ENCODE assay signal across 24 cellular contexts in genomic region chr1:165117482-165117881, GRCh38.
DNase-seq lines count a peak whose midpoint lies in the region; ATAC-seq and TF ChIP-seq lines count a peak whose summit lies in the region.
"Had no signal": no experiment of that assay in that cellular context is flagged by ENCODE, and none has a peak within 500 bp of the region (broad histone marks: within the 10 kb centered on the region; RNA-seq: fewer than 3 reads in every experiment).

No MANE protein-coding gene starts in this region.

- H3K36me3 ChIP-seq in hepatocyte (replicated peaks; ENCODE audit: insufficient read depth, low read depth) (no peaks in the 10 kb centered on the region), prostate gland (no peaks in the 10 kb centered on the region)
- H3K36me3 ChIP-seq: HAP-1, heart left ventricle, neutrophil, right lobe of liver, tibial nerve had no signal

- WGBS in hepatocyte (ENCODE audit: low lambda C conversion rate, missing lambda C conversion rate) = 10% methylated on average over 33 of the region's 33 CpGs
- WGBS in prostate gland = 12% methylated on average over 31 of the region's 33 CpGs

- no peak for ATAC-seq in GM18870 (IDR thresholded peaks at IDR 0.05; ENCODE audit: unreplicated experiment)
- no peak for ATAC-seq in stimulated activated memory B cell treated with anti-CD40 and anti-IgM and Interleukin-4, amounts not matched to agents 10 μg/mL and 1 μg/mL and 100 μg/mL, for 72 hours
- ATAC-seq: activated T-cell treated with anti-CD3 and anti-CD28 coated beads, Interleukin-2, amount 50 U/mL, for 72 hours; CD8-positive, alpha-beta T cell; right lobe of liver had no signal

- DNase-seq in ELF-1 (ENCODE audit: low read depth, low spot score) = peak; percentile 67
- peak; percentile 7 for DNase-seq in M059J (ENCODE audit: low read depth)
- peak; percentile 13 for DNase-seq in hepatocyte (ENCODE audit: low spot score)
- DNase-seq in nephron progenitor cell = peak; percentile 78
- no peak for DNase-seq in prostate gland (ENCODE audit: low spot score)
- DNase-seq in NCI-H510A treated with DMSO at 0.1 percent for 48 hours (lab: John Stamatoyannopoulos, UW) = no peak
- DNase-seq: activated CD4-positive, alpha-beta T cell treated with anti-CD3 and anti-CD28 coated beads for 1 hour; activated CD8-positive, alpha-beta memory T cell treated with anti-CD3 and anti-CD28 coated beads for 24 hours; activated T-cell treated with anti-CD3 and anti-CD28 coated beads, Interleukin-2, amount 50 U/mL, for 72 hours; CD8-positive, alpha-beta T cell; heart left ventricle; IMR-90; midbrain; MM.1S; NCI-H187 treated with DMSO at 0.1 percent for 48 hours; right lobe of liver; stimulated activated naive CD4-positive, alpha-beta T cell treated with Interleukin-2 at 50 U/mL for 16 hours had no signal

- no peak overlapping the region for H3K27ac ChIP-seq in hepatocyte
- no peak overlapping the region for H3K27ac ChIP-seq in prostate gland
- H3K27ac ChIP-seq: heart left ventricle, neutrophil, PC-9, right lobe of liver, tibial nerve had no signal

- no peaks in the 10 kb centered on the region for H4K20me1 ChIP-seq in hepatocyte (ENCODE audit: insufficient read depth, poor library complexity, severe bottlenecking)

- H3K9me3 ChIP-seq in hepatocyte (ENCODE audit: low read depth) (no peaks in the 10 kb centered on the region), prostate gland (no peaks in the 10 kb centered on the region)
- H3K9me3 ChIP-seq: HAP-1, heart left ventricle, neutrophil, right lobe of liver, tibial nerve had no signal

- no peak overlapping the region for H2AFZ ChIP-seq in hepatocyte
- H2AFZ ChIP-seq: PC-9 had no signal

- H3K27me3 Mint-ChIP-seq in nephron progenitor cell (ENCODE audit: low read depth, poor library complexity) = peaks cover 97% of the 10 kb centered on the region
- H3K27me3 Mint-ChIP-seq in stimulated activated memory B cell treated with anti-CD40 and anti-IgM and Interleukin-4, amounts not matched to agents 10 μg/mL and 1 μg/mL and 100 μg/mL, for 72 hours = peaks cover 58% of the 10 kb centered on the region

- H3K4me3 ChIP-seq in hepatocyte (no peak overlapping the region), prostate gland (no peak overlapping the region)
- H3K4me3 ChIP-seq: HAP-1, heart left ventricle, PC-9, right lobe of liver, tibial nerve had no signal

- H3K9me3 Mint-ChIP-seq in nephron progenitor cell = no peaks in the 10 kb centered on the region
- no peaks in the 10 kb centered on the region for H3K9me3 Mint-ChIP-seq in stimulated activated memory B cell treated with anti-CD40 and anti-IgM and Interleukin-4, amounts not matched to agents 10 μg/mL and 1 μg/mL and 100 μg/mL, for 72 hours
- H3K9me3 Mint-ChIP-seq: activated naive CD4-positive, alpha-beta T cell treated with anti-CD3 and anti-CD28 coated beads, Interleukin-2, amount 50 U/mL, for 24 hours; activated T-cell treated with anti-CD3 and anti-CD28 coated beads, Interleukin-2, amount 50 U/mL, for 72 hours; CD8-positive, alpha-beta T cell had no signal

- H3K27me3 ChIP-seq in hepatocyte (peaks cover 62% of the 10 kb centered on the region), prostate gland (replicated peaks; ENCODE audit: insufficient read depth) (peaks cover 2% of the 10 kb centered on the region)

- H3K4me1 ChIP-seq in hepatocyte (ENCODE audit: insufficient read depth) = no peaks in the 10 kb centered on the region
- no peaks in the 10 kb centered on the region for H3K4me1 ChIP-seq in prostate gland (replicated peaks)
- H3K4me1 ChIP-seq: HAP-1, right lobe of liver, tibial nerve had no signal

- H3K27ac Mint-ChIP-seq in nephron progenitor cell = no peak overlapping the region
- no peak overlapping the region for H3K27ac Mint-ChIP-seq in stimulated activated memory B cell treated with anti-CD40 and anti-IgM and Interleukin-4, amounts not matched to agents 10 μg/mL and 1 μg/mL and 100 μg/mL, for 72 hours
- H3K27ac Mint-ChIP-seq: activated naive CD4-positive, alpha-beta T cell treated with anti-CD3 and anti-CD28 coated beads, Interleukin-2, amount 50 U/mL, for 24 hours; activated T-cell treated with anti-CD3 and anti-CD28 coated beads, Interleukin-2, amount 50 U/mL, for 72 hours; CD8-positive, alpha-beta T cell had no signal

- H3K4me2 ChIP-seq in hepatocyte = peak overlapping the region; percentile 73
- H3K4me2 ChIP-seq: PC-9 had no signal

- H3K9me2 ChIP-seq in hepatocyte (replicated peaks; ENCODE audit: insufficient read depth) = no peaks in the 10 kb centered on the region

- TF ChIP-seq POLR2A in prostate gland (IDR thresholded peaks at IDR 0.05) = no peak

- TF ChIP-seq CTCF in hepatocyte (IDR thresholded peaks at IDR 0.05; ENCODE audit: poor library complexity) (no peak), nephron progenitor cell (IDR thresholded peaks at IDR 0.05) (no peak), prostate gland (IDR thresholded peaks at IDR 0.05) (no peak)

- intact Hi-C loops in prostate gland (cut with DNase I) = no loop called here

- peak overlapping the region; percentile 15 for H3K4me3 Mint-ChIP-seq in nephron progenitor cell
- H3K4me3 Mint-ChIP-seq in stimulated activated memory B cell treated with anti-CD40 and anti-IgM and Interleukin-4, amounts not matched to agents 10 μg/mL and 1 μg/mL and 100 μg/mL, for 72 hours = no peak overlapping the region
- H3K4me3 Mint-ChIP-seq: activated naive CD4-positive, alpha-beta T cell treated with anti-CD3 and anti-CD28 coated beads, Interleukin-2, amount 50 U/mL, for 24 hours; activated T-cell treated with anti-CD3 and anti-CD28 coated beads, Interleukin-2, amount 50 U/mL, for 72 hours; CD8-positive, alpha-beta T cell had no signal

- H3K4me1 Mint-ChIP-seq in nephron progenitor cell = peaks cover 19% of the 10 kb centered on the region
- no peaks in the 10 kb centered on the region for H3K4me1 Mint-ChIP-seq in stimulated activated memory B cell treated with anti-CD40 and anti-IgM and Interleukin-4, amounts not matched to agents 10 μg/mL and 1 μg/mL and 100 μg/mL, for 72 hours
- H3K4me1 Mint-ChIP-seq: activated naive CD4-positive, alpha-beta T cell treated with anti-CD3 and anti-CD28 coated beads, Interleukin-2, amount 50 U/mL, for 24 hours had no signal

- H3K79me2 ChIP-seq in hepatocyte = no peaks in the 10 kb centered on the region

- no peaks in the 10 kb centered on the region for H3K36me3 Mint-ChIP-seq in nephron progenitor cell (ENCODE audit: low read depth)
- H3K36me3 Mint-ChIP-seq in stimulated activated memory B cell treated with anti-CD40 and anti-IgM and Interleukin-4, amounts not matched to agents 10 μg/mL and 1 μg/mL and 100 μg/mL, for 72 hours = no peaks in the 10 kb centered on the region
- H3K36me3 Mint-ChIP-seq: activated naive CD4-positive, alpha-beta T cell treated with anti-CD3 and anti-CD28 coated beads, Interleukin-2, amount 50 U/mL, for 24 hours; CD8-positive, alpha-beta T cell had no signal

Comparison
In these comparisons a context has a peak if more than half of its experiments do, and no peak if none do; other contexts are left out.
1. DNase-seq: peak in ELF-1 (single experiment), M059J (single experiment), hepatocyte (single experiment) and nephron progenitor cell (single experiment); none in prostate gland (single experiment) and NCI-H510A treated with DMSO at 0.1 percent for 48 hours (single experiment).